ENCODE assay signal across 10 cellular contexts in the genomic region with DNA sequence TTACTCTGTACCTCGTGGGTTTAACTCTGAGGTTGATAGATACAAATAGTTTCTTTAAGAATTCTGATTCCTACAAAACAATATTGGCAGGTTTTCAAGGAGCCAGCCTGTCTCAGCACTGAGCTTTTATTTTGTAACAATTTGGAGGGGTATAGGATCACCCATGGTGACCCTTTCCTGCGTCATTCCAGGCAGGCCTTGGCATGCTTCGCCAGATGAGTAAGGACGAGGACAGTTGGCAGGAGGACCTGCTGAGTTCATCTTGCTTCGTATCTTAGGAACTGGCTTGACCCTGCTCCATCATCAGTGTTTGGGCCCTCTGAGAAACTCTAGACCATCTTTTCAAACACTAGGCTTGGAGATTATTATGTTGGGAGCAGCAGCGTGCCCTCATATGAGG. TPM values are rescaled to one million over a fixed set of nuclear protein-coding genes. Genes with fewer than 3 reads are reported as not detected.
DNase-seq lines count a peak whose midpoint lies in the region; ATAC-seq and TF ChIP-seq lines count a peak whose summit lies in the region.
"Had no signal": no experiment of that assay in that cellular context is flagged by ENCODE, and none has a peak within 500 bp of the region (broad histone marks: within the 10 kb centered on the region; RNA-seq: fewer than 3 reads in every experiment).

No MANE protein-coding gene starts in this region.

- no peak for TF ChIP-seq CTCF in fibroblast of lung (conservative IDR thresholded peaks at IDR 0.05 in 1 of 2, IDR thresholded peaks at IDR 0.05 in 1 of 2; ENCODE audit: low read depth in 1 of 2, low read length in 2 of 2)
- TF ChIP-seq CTCF in vagina (IDR thresholded peaks at IDR 0.05), result no peak

- no peak overlapping the region for H2AFZ ChIP-seq in fibroblast of lung (ENCODE audit: low read length)

- CTCF ChIA-PET in naive thymus-derived CD4-positive, alpha-beta T cell (lab: Charles Lee), result no interaction called here

- H3K9me3 Mint-ChIP-seq in naive thymus-derived CD4-positive, alpha-beta T cell, result peaks cover 0 to 6% (median 0%) of the 10 kb centered on the region in 11 donors

- no peak for ATAC-seq in Right ventricle myocardium inferior
- ATAC-seq in naive thymus-derived CD4-positive, alpha-beta T cell, result no peak

- no peak overlapping the region for H3K27ac Mint-ChIP-seq in naive thymus-derived CD4-positive, alpha-beta T cell

- H3K27ac ChIP-seq in fibroblast of lung (ENCODE audit: insufficient read depth, low read length) (peak overlapping the region; percentile 87), muscle layer of duodenum (ENCODE audit: low read length) (peak overlapping the region; percentile 70), vagina (peak overlapping the region; percentile 66)
- H3K27ac ChIP-seq in naive thymus-derived CD4-positive, alpha-beta T cell (ENCODE audit: low read depth, low read length), result no peak overlapping the region

- no peak overlapping the region for H3K4me3 Mint-ChIP-seq in naive thymus-derived CD4-positive, alpha-beta T cell

- H3K4me1 Mint-ChIP-seq in naive thymus-derived CD4-positive, alpha-beta T cell, result no peaks in the 10 kb centered on the region

- H3K79me2 ChIP-seq in fibroblast of lung (ENCODE audit: control insufficient read depth, insufficient read depth, low read length), result peaks cover 40% of the 10 kb centered on the region

- intact Hi-C loops in Right ventricle myocardium inferior (cut with DNase I) (loop anchor here (2.0 kb wide), 1 partner anchor 40 kb away; no protein-coding TSS in a partner anchor), cardiac septum (cut with DNase I) (no loop called here), vagina (cut with DNase I) (no loop called here)
- intact Hi-C loops in naive thymus-derived CD4-positive, alpha-beta T cell (cut with micrococcal nuclease), result no loop called here

- POLR2A ChIA-PET in naive thymus-derived CD4-positive, alpha-beta T cell (lab: Charles Lee), result no interaction called here

- H4K20me1 ChIP-seq in fibroblast of lung (ENCODE audit: control insufficient read depth, extremely low read depth, insufficient read depth, low read length), result no peaks in the 10 kb centered on the region

- no peak overlapping the region for H3K4me2 ChIP-seq in fibroblast of lung (ENCODE audit: extremely low read depth, insufficient read depth, low read length)

- H3K4me1 ChIP-seq in fibroblast of lung (ENCODE audit: control insufficient read depth, extremely low read depth, insufficient read depth, low read length) (peaks cover 35% of the 10 kb centered on the region), muscle layer of duodenum (ENCODE audit: control insufficient read depth in 1 of 2, insufficient read depth in 2 of 2, low read length in 2 of 2) (peaks cover 17 to 46% of the 10 kb centered on the region in 2 donors), vagina (peaks cover 83% of the 10 kb centered on the region)
- no peaks in the 10 kb centered on the region for H3K4me1 ChIP-seq in naive thymus-derived CD4-positive, alpha-beta T cell (ENCODE audit: control insufficient read depth in 2 of 2, insufficient read depth in 2 of 2, low read length in 2 of 2)

- no peak for TF ChIP-seq POLR2A in vagina (IDR thresholded peaks at IDR 0.05)

- peak; percentile 54 for DNase-seq in Right ventricle myocardium inferior (ENCODE audit: missing footprints)
- no peak for DNase-seq in cardiac septum (ENCODE audit: low spot score)
- peak; percentile 43 to 86 for DNase-seq in fibroblast of lung (ENCODE audit: low read depth in 2 of 2)
- no peak for DNase-seq in vagina (ENCODE audit: extremely low spot score in 2 of 2)
- no peak for DNase-seq in NCI-H1092 treated with DMSO at 0.1 percent for 48 hours (lab: John Stamatoyannopoulos, UW)
- no peak for DNase-seq in NCI-H2196 (lab: John Stamatoyannopoulos, UW; ENCODE audit: unreplicated experiment)
- DNase-seq in naive thymus-derived CD4-positive, alpha-beta T cell, result no peak
- DNase-seq: hypothalamus, NCI-H1694 had no signal

- H3K9ac ChIP-seq in fibroblast of lung (ENCODE audit: insufficient read depth, low read length), result no peak overlapping the region

- peaks cover 0 to 6% (median 0%) of the 10 kb centered on the region in 5 donors for H3K27me3 Mint-ChIP-seq in naive thymus-derived CD4-positive, alpha-beta T cell

- H3K4me3 ChIP-seq in fibroblast of lung (replicated peaks in 1 of 4; ENCODE audit: control extremely low read depth in 1 of 4, insufficient read depth in 1 of 4, low read depth in 3 of 4, low read length in 4 of 4) (no peak overlapping the region), muscle layer of duodenum (ENCODE audit: low read depth in 1 of 2, low read length in 2 of 2) (no peak overlapping the region), vagina (no peak overlapping the region)
- no peak overlapping the region for H3K4me3 ChIP-seq in naive thymus-derived CD4-positive, alpha-beta T cell (ENCODE audit: low read length)

- H3K27me3 ChIP-seq in fibroblast of lung (ENCODE audit: control insufficient read depth, insufficient read depth, low read length) (no peaks in the 10 kb centered on the region), muscle layer of duodenum (ENCODE audit: low read depth, low read length) (no peaks in the 10 kb centered on the region), vagina (no peaks in the 10 kb centered on the region)
- H3K27me3 ChIP-seq in naive thymus-derived CD4-positive, alpha-beta T cell (ENCODE audit: control insufficient read depth in 2 of 2, insufficient read depth in 2 of 2, low read length in 2 of 2), result no peaks in the 10 kb centered on the region

- H3K9me3 ChIP-seq in fibroblast of lung (ENCODE audit: control insufficient read depth, insufficient read depth, low read depth, low read length) (no peaks in the 10 kb centered on the region), muscle layer of duodenum (ENCODE audit: control insufficient read depth in 1 of 2, low read length in 2 of 2) (no peaks in the 10 kb centered on the region), vagina (no peaks in the 10 kb centered on the region)
- no peaks in the 10 kb centered on the region for H3K9me3 ChIP-seq in naive thymus-derived CD4-positive, alpha-beta T cell (ENCODE audit: control insufficient read depth in 2 of 3, low read length in 3 of 3)

- peaks cover 0 to 4% (median 0%) of the 10 kb centered on the region in 5 donors for H3K36me3 Mint-ChIP-seq in naive thymus-derived CD4-positive, alpha-beta T cell

- H3K36me3 ChIP-seq in fibroblast of lung (ENCODE audit: control insufficient read depth, insufficient read depth, low read length) (no peaks in the 10 kb centered on the region), muscle layer of duodenum (ENCODE audit: control insufficient read depth in 1 of 2, insufficient read depth in 2 of 2, low read length in 2 of 2) (no peaks in the 10 kb centered on the region), vagina (no peaks in the 10 kb centered on the region)
- no peaks in the 10 kb centered on the region for H3K36me3 ChIP-seq in naive thymus-derived CD4-positive, alpha-beta T cell (ENCODE audit: control insufficient read depth in 2 of 3, insufficient read depth in 3 of 3, low read length in 3 of 3)

RNA-seq across cellular contexts. Expression of gene ZNF462, which starts 17.9 kb away (rescaled TPM):
- total RNA-seq in Right ventricle myocardium inferior, result 21.1 TPM
- 38.8 TPM for total RNA-seq in cardiac septum
- 19.5 and 27.4 TPM in 2 replicates for total RNA-seq in fibroblast of lung
- polyA plus RNA-seq in fibroblast of lung, result 6.0 and 6.3 TPM in 2 replicates
- 5.3 and 7.5 TPM in 2 replicates for polyA plus RNA-seq in fibroblast of lung (2012)
- 34.8 and 37.5 TPM in 2 replicates for polyA minus RNA-seq in fibroblast of lung (ENCODE audit: low replicate concordance)
- total RNA-seq in vagina, result 28.5 TPM
- 1 to 10 TPM in 2 of 5 experiments, under 1 TPM in 3; 0.11 to 3.2 (median 0.57) TPM for total RNA-seq in naive thymus-derived CD4-positive, alpha-beta T cell
- polyA plus RNA-seq in naive thymus-derived CD4-positive, alpha-beta T cell, result under 1 TPM in 1 of 2 donors, not detected in 1; 0.48 TPM

Comparison
In these comparisons a context has a peak if more than half of its experiments do, and no peak if none do; other contexts are left out.
1. DNase-seq: peak in Right ventricle myocardium inferior (single experiment) and fibroblast of lung (2 of 2); none in cardiac septum (single experiment), vagina (0 of 2), NCI-H1092 treated with DMSO at 0.1 percent for 48 hours (single experiment), NCI-H2196 (single experiment) and naive thymus-derived CD4-positive, alpha-beta T cell (0 of 9).